24 cellular contexts compared by ENCODE assay signal in the genomic region with DNA sequence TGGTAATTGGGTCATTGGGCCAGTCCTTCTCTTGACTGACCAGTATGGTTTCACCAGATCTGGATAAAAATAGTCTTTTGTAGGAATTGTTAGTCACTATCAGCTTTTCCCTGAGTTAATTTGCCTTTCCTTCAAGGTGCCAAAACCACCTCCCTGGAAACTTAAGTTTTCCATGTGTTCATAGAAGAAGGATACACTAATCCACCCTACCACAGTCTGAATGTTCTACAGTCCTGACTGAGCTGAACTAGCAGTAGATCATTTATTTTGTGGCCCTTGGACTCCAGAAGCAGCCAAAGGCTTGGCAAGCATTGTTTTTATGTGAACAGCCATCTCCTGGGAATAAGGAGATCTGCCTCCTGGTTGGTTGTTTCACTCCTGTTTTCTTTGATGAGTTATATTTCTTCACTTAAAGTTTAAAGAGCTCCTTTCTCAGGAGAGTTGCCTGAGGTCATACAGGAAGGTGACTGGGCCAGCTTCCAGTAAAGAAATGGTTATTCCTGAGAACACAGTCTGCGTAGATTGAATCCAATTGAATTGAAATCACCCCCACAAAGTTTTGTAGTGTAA.
"Had no signal": no experiment of that assay in that cellular context is flagged by ENCODE, and none has a peak within 500 bp of the region (broad histone marks: within the 10 kb centered on the region; RNA-seq: fewer than 3 reads in every experiment).

No MANE protein-coding gene starts in this region.

- H3K27ac Mint-ChIP-seq: activated naive CD4-positive, alpha-beta T cell treated with anti-CD3 and anti-CD28 coated beads, Interleukin-2, amount 50 U/mL, for 72 hours; naive thymus-derived CD4-positive, alpha-beta T cell; neural progenitor cell had no signal

- FAIRE-seq: small intestine had no signal

- DNase-seq: activated CD4-positive, alpha-beta T cell treated with anti-CD3 and anti-CD28 coated beads for 1 hour; activated CD8-positive, alpha-beta memory T cell treated with anti-CD3 and anti-CD28 coated beads for 24 hours; activated gamma-delta T cell treated with Interleukin-2 at 50 U/mL for 16 hours; adrenal gland; body of pancreas; central memory CD4-positive, alpha-beta T cell; colonic mucosa; erythroblast; heart right ventricle; mesenchymal stem cell; mucosa of descending colon; naive thymus-derived CD4-positive, alpha-beta T cell; right cardiac atrium; small intestine; stimulated activated CD4-positive, alpha-beta T cell treated with anti-CD3 and anti-CD28 coated beads, Interleukin-15, amount 100 ng/mL, for 24 hours; stimulated activated CD4-positive, alpha-beta T cell treated with anti-CD3 and anti-CD28 coated beads, Interleukin-2, amount 100 ng/mL, for 48 hours; stomach; SW 1271; T-helper 2 cell; upper lobe of right lung; WERI-Rb-1 had no signal

- H3K4me2 ChIP-seq: neural progenitor cell had no signal

- H3K27ac ChIP-seq: adrenal gland, body of pancreas, colonic mucosa, heart right ventricle, neural progenitor cell, prostate gland, stomach, upper lobe of right lung, WERI-Rb-1 had no signal

- H3K27me3 Mint-ChIP-seq: naive thymus-derived CD4-positive, alpha-beta T cell had no signal

- H3K27me3 ChIP-seq: adrenal gland, colonic mucosa, heart right ventricle, neural progenitor cell, stomach, upper lobe of right lung had no signal

- H3K9me3 ChIP-seq: adrenal gland, body of pancreas, colonic mucosa, heart right ventricle, mucosa of descending colon, prostate gland, stomach, upper lobe of right lung had no signal

- H3K4me1 ChIP-seq: adrenal gland, body of pancreas, colonic mucosa, heart right ventricle, prostate gland, stomach, upper lobe of right lung had no signal

- H3K4me1 Mint-ChIP-seq: naive thymus-derived CD4-positive, alpha-beta T cell; neural progenitor cell had no signal

- ATAC-seq: activated naive CD4-positive, alpha-beta T cell treated with anti-CD3 and anti-CD28 coated beads, Interleukin-2, amount 50 U/mL, for 72 hours; body of pancreas; heart right ventricle; mucosa of descending colon; naive thymus-derived CD4-positive, alpha-beta T cell; right cardiac atrium; upper lobe of right lung had no signal

- H3K9me3 Mint-ChIP-seq: neural progenitor cell had no signal

- H3K36me3 Mint-ChIP-seq: activated naive CD4-positive, alpha-beta T cell treated with anti-CD3 and anti-CD28 coated beads, Interleukin-2, amount 50 U/mL, for 72 hours; naive thymus-derived CD4-positive, alpha-beta T cell; neural progenitor cell had no signal

- H3K9ac ChIP-seq: neural progenitor cell had no signal

- H3K4me3 ChIP-seq: adrenal gland, body of pancreas, colonic mucosa, heart right ventricle, mucosa of descending colon, neural progenitor cell, prostate gland, stomach, upper lobe of right lung had no signal

- H3K36me3 ChIP-seq: adrenal gland, colonic mucosa, heart right ventricle, neural progenitor cell, prostate gland, stomach, upper lobe of right lung, WERI-Rb-1 had no signal

- H3K4me3 Mint-ChIP-seq: naive thymus-derived CD4-positive, alpha-beta T cell; neural progenitor cell had no signal

- H2AFZ ChIP-seq: neural progenitor cell had no signal
